23 cellular contexts compared by ENCODE assay signal in genomic region chr6:167005350-167006159, GRCh38. TPM values are rescaled to one million over a fixed set of nuclear protein-coding genes. Genes with fewer than 3 reads are reported as not detected.
DNase-seq lines count a peak whose midpoint lies in the region; ATAC-seq and TF ChIP-seq lines count a peak whose summit lies in the region.
"Had no signal": no experiment of that assay in that cellular context is flagged by ENCODE, and none has a peak within 500 bp of the region (broad histone marks: within the 10 kb centered on the region; RNA-seq: fewer than 3 reads in every experiment).

No MANE protein-coding gene starts in this region.

- no peaks in the 10 kb centered on the region for H3K9me3 Mint-ChIP-seq in activated CD4-positive, alpha-beta T cell treated with anti-CD3 and anti-CD28 coated beads, Interleukin-2, amount 10 ng/mL, durations not matched to agents 24 days and 14 days
- H3K9me3 Mint-ChIP-seq: activated naive CD8-positive, alpha-beta T cell treated with anti-CD3 and anti-CD28 coated beads, Interleukin-2, amount 10 ng/mL, durations not matched to agents 7 days and 5 days; activated T-helper 1 cell treated with anti-CD3 and anti-CD28 coated beads, Interleukin-12 subunit alpha, Interleukin-12 subunit beta, Interleukin-2, Interleukin-4 antibody, amounts not matched to agents 30 ng/mL and 10 ng/mL and 1 ng/mL, durations not matched to agents 14 hours and 24 hours and 36 hours; CD4-positive, alpha-beta T cell; central memory CD8-positive, alpha-beta T cell; effector memory CD8-positive, alpha-beta T cell; T-helper 1 cell treated with Interleukin-12 subunit alpha and Interleukin-12 subunit beta and Interleukin-4 antibody, amounts not matched to agents 30 μg/mL and 1 μg/mL, for 36 hours had no signal

- 40% methylated on average over 12 of the region's 12 CpGs for WGBS in right lobe of liver (ENCODE audit: insufficient coverage, low coverage, low lambda C conversion rate, missing lambda C conversion rate)
- 58 to 63% methylated on average over 12 of the region's 12 CpGs for WGBS in lower leg skin, 2 donors

- H3K4me3 Mint-ChIP-seq in activated CD4-positive, alpha-beta T cell treated with anti-CD3 and anti-CD28 coated beads, Interleukin-2, amount 10 ng/mL, durations not matched to agents 24 days and 14 days: no peak overlapping the region
- H3K4me3 Mint-ChIP-seq: activated naive CD8-positive, alpha-beta T cell treated with anti-CD3 and anti-CD28 coated beads, Interleukin-2, amount 10 ng/mL, durations not matched to agents 7 days and 5 days; activated T-helper 1 cell treated with anti-CD3 and anti-CD28 coated beads, Interleukin-12 subunit alpha, Interleukin-12 subunit beta, Interleukin-2, Interleukin-4 antibody, amounts not matched to agents 30 ng/mL and 10 ng/mL and 1 ng/mL, durations not matched to agents 14 hours and 24 hours and 36 hours; CD4-positive, alpha-beta T cell; central memory CD8-positive, alpha-beta T cell; effector memory CD8-positive, alpha-beta T cell; T-helper 1 cell treated with Interleukin-12 subunit alpha and Interleukin-12 subunit beta and Interleukin-4 antibody, amounts not matched to agents 30 μg/mL and 1 μg/mL, for 36 hours had no signal

- H3K4me3 ChIP-seq in fibroblast of villous mesenchyme (ENCODE audit: low read depth, low read length) (no peak overlapping the region), right lobe of liver (no peak overlapping the region), vagina (no peak overlapping the region), upper lobe of right lung (no peak overlapping the region), lower leg skin (ENCODE audit: low read depth, poor library complexity, severe bottlenecking) (no peak overlapping the region)

- intact Hi-C loops in activated CD4-positive, alpha-beta T cell treated with anti-CD3 and anti-CD28 coated beads, Interleukin-2, amount 10 ng/mL, durations not matched to agents 24 days and 14 days (cut with micrococcal nuclease): no loop called here
- intact Hi-C loops in right lobe of liver (cut with DNase I): no loop called here
- intact Hi-C loops in vagina (cut with DNase I): no loop called here
- intact Hi-C loops in upper lobe of right lung (cut with DNase I): no loop called here
- intact Hi-C loops in lower leg skin (cut with DNase I; ENCODE audit: low total_unique reads): no loop called here

- peak; percentile 67 to 79 (median 76) for ATAC-seq in right lobe of liver
- ATAC-seq in upper lobe of right lung: no peak
- ATAC-seq: effector memory CD8-positive, alpha-beta T cell had no signal

- H3K4me1 ChIP-seq in right lobe of liver (peaks cover 0 to 36% (median 12%) of the 10 kb centered on the region in 4 donors), vagina (peaks cover 24% of the 10 kb centered on the region), upper lobe of right lung (no peaks in the 10 kb centered on the region)

- TF ChIP-seq POLR2A in right lobe of liver (IDR thresholded peaks at IDR 0.05) (no peak), vagina (IDR thresholded peaks at IDR 0.05) (no peak), lower leg skin (IDR thresholded peaks at IDR 0.05) (no peak)

- peaks cover 0 to 11% (median 3%) of the 10 kb centered on the region in 4 donors for H3K36me3 ChIP-seq in right lobe of liver
- peaks cover 0 to 15% of the 10 kb centered on the region in 2 donors for H3K36me3 ChIP-seq in vagina
- H3K36me3 ChIP-seq in upper lobe of right lung: peaks cover 21% of the 10 kb centered on the region

- no peaks in the 10 kb centered on the region for H3K27me3 ChIP-seq in right lobe of liver
- no peaks in the 10 kb centered on the region for H3K27me3 ChIP-seq in vagina
- H3K27me3 ChIP-seq in upper lobe of right lung: no peaks in the 10 kb centered on the region

- no peaks in the 10 kb centered on the region for H3K27me3 Mint-ChIP-seq in activated CD4-positive, alpha-beta T cell treated with anti-CD3 and anti-CD28 coated beads, Interleukin-2, amount 10 ng/mL, durations not matched to agents 24 days and 14 days
- H3K27me3 Mint-ChIP-seq: activated naive CD8-positive, alpha-beta T cell treated with anti-CD3 and anti-CD28 coated beads, Interleukin-2, amount 10 ng/mL, durations not matched to agents 7 days and 5 days; CD4-positive, alpha-beta T cell; central memory CD8-positive, alpha-beta T cell; effector memory CD8-positive, alpha-beta T cell had no signal

- H3K27ac ChIP-seq in right lobe of liver (peak overlapping the region in 2 of 3 donors; percentile 16 to 22), vagina (peak overlapping the region; percentile 39), upper lobe of right lung (no peak overlapping the region)
- H3K27ac ChIP-seq: HL-60, WERI-Rb-1 had no signal

- no peak for TF ChIP-seq CTCF in fibroblast of villous mesenchyme (IDR thresholded peaks at IDR 0.05; ENCODE audit: insufficient read depth, low read depth, low read length)
- no peak for TF ChIP-seq CTCF in right lobe of liver (IDR thresholded peaks at IDR 0.05)
- TF ChIP-seq CTCF in vagina (IDR thresholded peaks at IDR 0.05): no peak
- TF ChIP-seq CTCF in upper lobe of right lung (IDR thresholded peaks at IDR 0.05): no peak
- TF ChIP-seq CTCF in lower leg skin (IDR thresholded peaks at IDR 0.05): no peak

- no peak overlapping the region for H3K27ac Mint-ChIP-seq in activated CD4-positive, alpha-beta T cell treated with anti-CD3 and anti-CD28 coated beads, Interleukin-2, amount 10 ng/mL, durations not matched to agents 24 days and 14 days
- H3K27ac Mint-ChIP-seq: activated naive CD8-positive, alpha-beta T cell treated with anti-CD3 and anti-CD28 coated beads, Interleukin-2, amount 10 ng/mL, durations not matched to agents 7 days and 5 days; activated T-helper 1 cell treated with anti-CD3 and anti-CD28 coated beads, Interleukin-12 subunit alpha, Interleukin-12 subunit beta, Interleukin-2, Interleukin-4 antibody, amounts not matched to agents 30 ng/mL and 10 ng/mL and 1 ng/mL, durations not matched to agents 14 hours and 24 hours and 36 hours; CD4-positive, alpha-beta T cell; T-helper 1 cell treated with Interleukin-12 subunit alpha and Interleukin-12 subunit beta and Interleukin-4 antibody, amounts not matched to agents 30 μg/mL and 1 μg/mL, for 36 hours had no signal

- peaks cover 49% of the 10 kb centered on the region for H3K36me3 Mint-ChIP-seq in activated CD4-positive, alpha-beta T cell treated with anti-CD3 and anti-CD28 coated beads, Interleukin-2, amount 10 ng/mL, durations not matched to agents 24 days and 14 days (ENCODE audit: low read depth)

- peak; percentile 40 for DNase-seq in activated CD4-positive, alpha-beta T cell treated with anti-CD3 and anti-CD28 coated beads, Interleukin-2, amount 10 ng/mL, durations not matched to agents 24 days and 14 days
- DNase-seq in activated CD4-positive, alpha-beta T cell treated with anti-CD3 and anti-CD28 coated beads for 4 hours: no peak
- peak; percentile 44 for DNase-seq in fibroblast of villous mesenchyme (ENCODE audit: low read depth)
- peak in 2 of 3 donors; percentile 71 to 75 for DNase-seq in right lobe of liver
- DNase-seq in vagina (ENCODE audit: extremely low spot score in 2 of 2): no peak
- no peak for DNase-seq in SHP77 treated with DMSO at 0.1 percent for 48 hours (lab: John Stamatoyannopoulos, UW)
- no peak for DNase-seq in upper lobe of right lung
- no peak for DNase-seq in lower leg skin (ENCODE audit: low spot score in 2 of 2)
- DNase-seq: ACHN; activated naive CD8-positive, alpha-beta T cell treated with anti-CD3 and anti-CD28 coated beads, Interleukin-2, amount 10 ng/mL, durations not matched to agents 7 days and 5 days; CD4-positive, alpha-beta T cell; DND-41; effector memory CD8-positive, alpha-beta T cell; KBM-7; NCI-H1048; NK-92 treated with Interleukin-12 subunit alpha and Interleukin-12 subunit beta, amount 100 ng/mL, for 24 hours; RPMI8226; stimulated activated naive CD4-positive, alpha-beta T cell treated with Interleukin-2 at 50 U/mL for 16 hours; WERI-Rb-1 had no signal

- H3K4me1 Mint-ChIP-seq in activated CD4-positive, alpha-beta T cell treated with anti-CD3 and anti-CD28 coated beads, Interleukin-2, amount 10 ng/mL, durations not matched to agents 24 days and 14 days: peaks cover 20% of the 10 kb centered on the region

- H3K9me3 ChIP-seq in right lobe of liver: no peaks in the 10 kb centered on the region
- H3K9me3 ChIP-seq in vagina: no peaks in the 10 kb centered on the region
- H3K9me3 ChIP-seq in upper lobe of right lung: no peaks in the 10 kb centered on the region

RNA-seq across cellular contexts. Expression of gene CEP43, which starts 6.4 kb away (rescaled TPM):
- total RNA-seq in activated CD4-positive, alpha-beta T cell treated with anti-CD3 and anti-CD28 coated beads, Interleukin-2, amount 10 ng/mL, durations not matched to agents 24 days and 14 days: 21.1 and 23.0 TPM in 2 replicates
- total RNA-seq in fibroblast of villous mesenchyme (19.3 and 37.6 TPM in 2 replicates), right lobe of liver (10 to 100 TPM; 11.7 to 23.5 (median 19.7) TPM), vagina (9.1 TPM), upper lobe of right lung (10.7 TPM), lower leg skin (10 to 100 TPM in 1 of 4 donors, 1 to 10 TPM in 3; 2.8 to 13.0 (median 6.4) TPM)

RNA-seq across cellular contexts. Expression of gene RNASET2, which starts 49.2 kb away (rescaled TPM):
- total RNA-seq in activated CD4-positive, alpha-beta T cell treated with anti-CD3 and anti-CD28 coated beads, Interleukin-2, amount 10 ng/mL, durations not matched to agents 24 days and 14 days: 93.3 and 108 TPM in 2 replicates
- total RNA-seq in fibroblast of villous mesenchyme: 20.3 and 22.5 TPM in 2 replicates
- total RNA-seq in right lobe of liver: 10 to 100 TPM; 21.7 to 48.4 (median 30.8) TPM
- total RNA-seq in vagina: 31.4 TPM
- 73.1 TPM for total RNA-seq in upper lobe of right lung
- total RNA-seq in lower leg skin: 10 to 100 TPM; 42.9 to 54.3 (median 47.7) TPM

Comparison
In these comparisons a context has a peak if more than half of its experiments do, and no peak if none do; other contexts are left out.
1. DNase-seq: peak in activated CD4-positive, alpha-beta T cell treated with anti-CD3 and anti-CD28 coated beads, Interleukin-2, amount 10 ng/mL, durations not matched to agents 24 days and 14 days (single experiment), fibroblast of villous mesenchyme (single experiment) and right lobe of liver (2 of 3); none in activated CD4-positive, alpha-beta T cell treated with anti-CD3 and anti-CD28 coated beads for 4 hours (0 of 2), vagina (0 of 2), SHP77 treated with DMSO at 0.1 percent for 48 hours (single experiment), upper lobe of right lung (single experiment) and lower leg skin (0 of 2).